ENCODE assay signal across 10 cellular contexts in genomic region chr3:89114841-89115223, GRCh38. TPM values are rescaled to one million over a fixed set of nuclear protein-coding genes. Genes with fewer than 3 reads are reported as not detected.
DNase-seq lines count a peak whose midpoint lies in the region; ATAC-seq and TF ChIP-seq lines count a peak whose summit lies in the region.
"Had no signal": no experiment of that assay in that cellular context is flagged by ENCODE, and none has a peak within 500 bp of the region (broad histone marks: within the 10 kb centered on the region; RNA-seq: fewer than 3 reads in every experiment).

No MANE protein-coding gene starts in this region.

- H3K4me1 ChIP-seq in colonic mucosa: no peaks in the 10 kb centered on the region
- H3K4me1 ChIP-seq in muscle layer of duodenum (ENCODE audit: control insufficient read depth in 1 of 2, insufficient read depth in 2 of 2, low read length in 2 of 2): peaks cover 0 to 11% of the 10 kb centered on the region in 2 donors
- H3K4me1 ChIP-seq in vagina: no peaks in the 10 kb centered on the region

- H3K36me3 ChIP-seq in colonic mucosa (no peaks in the 10 kb centered on the region), muscle layer of duodenum (ENCODE audit: control insufficient read depth in 1 of 2, insufficient read depth in 2 of 2, low read length in 2 of 2) (no peaks in the 10 kb centered on the region), vagina (no peaks in the 10 kb centered on the region)

- H3K36me3 Mint-ChIP-seq in activated CD4-positive, alpha-beta T cell treated with anti-CD3 and anti-CD28 coated beads for 36 hours (ENCODE audit: low read depth): no peaks in the 10 kb centered on the region

- CTCF ChIA-PET in activated CD4-positive, alpha-beta T cell treated with anti-CD3 and anti-CD28 coated beads for 36 hours (lab: Charles Lee): no interaction called here

- H3K9me3 ChIP-seq in colonic mucosa (no peaks in the 10 kb centered on the region), muscle layer of duodenum (ENCODE audit: control insufficient read depth in 1 of 2, low read length in 2 of 2) (no peaks in the 10 kb centered on the region), vagina (no peaks in the 10 kb centered on the region)

- H3K9me3 Mint-ChIP-seq in activated CD4-positive, alpha-beta T cell treated with anti-CD3 and anti-CD28 coated beads for 36 hours (ENCODE audit: low read depth): no peaks in the 10 kb centered on the region

- H3K27ac Mint-ChIP-seq in activated CD4-positive, alpha-beta T cell treated with anti-CD3 and anti-CD28 coated beads for 36 hours: no peak overlapping the region

- peak; percentile 12 for TF ChIP-seq CTCF in colonic mucosa (IDR thresholded peaks at IDR 0.05)
- no peak for TF ChIP-seq CTCF in vagina (IDR thresholded peaks at IDR 0.05)

- peaks cover 7% of the 10 kb centered on the region for H3K4me1 Mint-ChIP-seq in activated CD4-positive, alpha-beta T cell treated with anti-CD3 and anti-CD28 coated beads for 36 hours

- POLR2A ChIA-PET in activated CD4-positive, alpha-beta T cell treated with anti-CD3 and anti-CD28 coated beads for 36 hours (lab: Charles Lee): no interaction called here

- peaks cover 18% of the 10 kb centered on the region for H3K27me3 Mint-ChIP-seq in activated CD4-positive, alpha-beta T cell treated with anti-CD3 and anti-CD28 coated beads for 36 hours

- ATAC-seq in activated CD4-positive, alpha-beta T cell treated with anti-CD3 and anti-CD28 coated beads for 36 hours: no peak
- ATAC-seq in HG03469 (IDR thresholded peaks at IDR 0.05; ENCODE audit: unreplicated experiment): no peak

- peak overlapping the region; percentile 53 for H3K4me3 Mint-ChIP-seq in activated CD4-positive, alpha-beta T cell treated with anti-CD3 and anti-CD28 coated beads for 36 hours

- no peak for TF ChIP-seq POLR2A in vagina (IDR thresholded peaks at IDR 0.05)

- H3K27me3 ChIP-seq in colonic mucosa: no peaks in the 10 kb centered on the region
- no peaks in the 10 kb centered on the region for H3K27me3 ChIP-seq in muscle layer of duodenum (ENCODE audit: low read depth, low read length)
- H3K27me3 ChIP-seq in vagina: no peaks in the 10 kb centered on the region

- H3K9ac ChIP-seq in colonic mucosa (ENCODE audit: low read depth in 2 of 2, low read length in 2 of 2): no peak overlapping the region

- intact Hi-C loops in activated CD4-positive, alpha-beta T cell treated with anti-CD3 and anti-CD28 coated beads for 36 hours (cut with DNase I, micrococcal nuclease): loop anchor here in 1 of 2 experiments (1.0 to 2.0 kb wide), 2 partner anchors 896 to 912 kb away; no protein-coding TSS in a partner anchor
- intact Hi-C loops in colonic mucosa (cut with DNase I) (loop anchor here (10.0 kb wide), 1 partner anchor 910 kb away; no protein-coding TSS in a partner anchor), vagina (cut with DNase I) (no loop called here)

- H3K27ac ChIP-seq in colonic mucosa (no peak overlapping the region), muscle layer of duodenum (ENCODE audit: low read length) (no peak overlapping the region), vagina (no peak overlapping the region)

- no peak overlapping the region for H3K4me3 ChIP-seq in colonic mucosa
- peak overlapping the region; percentile 60 to 69 for H3K4me3 ChIP-seq in muscle layer of duodenum (ENCODE audit: low read depth in 1 of 2, low read length in 2 of 2)
- peak overlapping the region; percentile 45 to 63 for H3K4me3 ChIP-seq in vagina

- DNase-seq in activated CD4-positive, alpha-beta T cell treated with anti-CD3 and anti-CD28 coated beads for 36 hours: no peak
- DNase-seq in activated CD4-positive, alpha-beta T cell treated with anti-CD3 and anti-CD28 coated beads, Interleukin-2, amount 50 U/mL, for 1 hour: no peak
- DNase-seq in colonic mucosa (no peak), vagina (ENCODE audit: extremely low spot score in 2 of 2) (no peak), AG08396 (ENCODE audit: low spot score) (no peak), dedifferentiated amniotic fluid mesenchymal stem cell (ENCODE audit: extremely low spot score) (no peak)
- DNase-seq: NK-92 treated with Interleukin-12 subunit alpha and Interleukin-12 subunit beta, amount 100 ng/mL, for 24 hours had no signal

RNA-seq across cellular contexts. Expression of gene EPHA3, which starts 7.4 kb away (rescaled TPM):
- under 1 TPM; 0.07 to 0.09 TPM for total RNA-seq in activated CD4-positive, alpha-beta T cell treated with anti-CD3 and anti-CD28 coated beads for 36 hours
- 1 to 10 TPM; 1.7 to 2.4 TPM for total RNA-seq in colonic mucosa
- 24.1 TPM for total RNA-seq in vagina
- total RNA-seq: pulmonary artery endothelial cell had no signal
